In genomic region chr2:212831671-212832199, GRCh38 we compare ENCODE assay signal across 19 cellular contexts.
A peak's percentile ranks its signal among the peaks of the same experiment; 100 is the strongest.
DNase-seq lines count a peak whose midpoint lies in the region; ATAC-seq, FAIRE-seq and TF ChIP-seq lines count a peak whose summit lies in the region.
"Had no signal": no experiment of that assay in that cellular context is flagged by ENCODE, and none has a peak within 500 bp of the region (broad histone marks: within the 10 kb centered on the region; RNA-seq: fewer than 3 reads in every experiment).

No MANE protein-coding gene starts in this region.

- 100% methylated on average over 3 of the region's 50 CpGs for WGBS in right lobe of liver (ENCODE audit: insufficient coverage, low coverage, low lambda C conversion rate, missing lambda C conversion rate)
- whole genome bisulfite sequencing in HepG2 (ENCODE audit: low lambda C conversion rate): 81% methylated on average over 38 of the region's 50 CpGs
- WGBS in aorta, 2 donors: 78 to 85% methylated on average over 46 to 50 of the region's 50 CpGs
- 85 to 95% (median 90%) methylated on average over 45 to 50 of the region's 50 CpGs for WGBS in small intestine, 3 donors

- H3K27ac Mint-ChIP-seq in T-helper 2 cell treated with Interferon-gamma antibody and Interleukin-4, amounts not matched to agents 5 μg/mL and 100 μg/mL, for 36 hours: no peak overlapping the region

- CTCF ChIA-PET in HepG2 (lab: Yijun Ruan, JAX; ENCODE audit: low intra/inter-chr PET ratio, low total read pairs): no interaction called here

- no peaks in the 10 kb centered on the region for H3K27me3 ChIP-seq in right lobe of liver
- no peaks in the 10 kb centered on the region for H3K27me3 ChIP-seq in HepG2 (ENCODE audit: control insufficient read depth in 1 of 2, insufficient read depth in 2 of 2, low read length in 2 of 2)
- no peaks in the 10 kb centered on the region for H3K27me3 ChIP-seq in RWPE2 (ENCODE audit: insufficient read depth, poor library complexity, severe bottlenecking)
- no peaks in the 10 kb centered on the region for H3K27me3 ChIP-seq in osteoblast (ENCODE audit: insufficient read depth, low read length)
- H3K27me3 ChIP-seq in aorta (ENCODE audit: control insufficient read depth in 1 of 2, insufficient read depth in 2 of 2, low read length in 1 of 2): no peaks in the 10 kb centered on the region
- H3K27me3 ChIP-seq in small intestine (ENCODE audit: control insufficient read depth in 2 of 2, insufficient read depth in 2 of 2, low read length in 2 of 2): no peaks in the 10 kb centered on the region
- H3K27me3 ChIP-seq: SJSA1 had no signal

- H3K4me2 ChIP-seq in HepG2 (ENCODE audit: low read depth, low read length): no peak overlapping the region
- H3K4me2 ChIP-seq in osteoblast (ENCODE audit: insufficient read depth, low read length): no peak overlapping the region

- no peak for TF ChIP-seq POLR2A in right lobe of liver (IDR thresholded peaks at IDR 0.05)
- TF ChIP-seq POLR2A in HepG2 (IDR thresholded peaks at IDR 0.05; ENCODE audit: insufficient read depth in 1 of 2, low read depth in 2 of 2, low read length in 2 of 2): no peak

- ATAC-seq in right lobe of liver: peak in 1 of 4 donors; percentile 35
- ATAC-seq in HepG2: no peak; the same call in 2 of the 3 replicates
- no peak for ATAC-seq in RWPE2 (ENCODE audit: low read depth)
- ATAC-seq in aorta (ENCODE audit: low FRiP score): peak; percentile 19

- peaks cover 7% of the 10 kb centered on the region for H3K27me3 Mint-ChIP-seq in T-helper 2 cell treated with Interferon-gamma antibody and Interleukin-4, amounts not matched to agents 5 μg/mL and 100 μg/mL, for 36 hours (ENCODE audit: low read depth)

- H3K9me3 Mint-ChIP-seq in T-helper 2 cell treated with Interferon-gamma antibody and Interleukin-4, amounts not matched to agents 5 μg/mL and 100 μg/mL, for 36 hours: peaks cover 8% of the 10 kb centered on the region

- in situ Hi-C loops in HepG2 (cut with HindIII; ENCODE audit: extremely low pct_ligation_motif_present, low pct_unique_long_range_greater_than_20kb): no loop called here

- H3K4me3 Mint-ChIP-seq in T-helper 2 cell treated with Interferon-gamma antibody and Interleukin-4, amounts not matched to agents 5 μg/mL and 100 μg/mL, for 36 hours: no peak overlapping the region

- H2AFZ ChIP-seq in HepG2 (ENCODE audit: low read length): no peak overlapping the region
- no peak overlapping the region for H2AFZ ChIP-seq in osteoblast (ENCODE audit: low read length)

- no peaks in the 10 kb centered on the region for H3K79me2 ChIP-seq in HepG2 (ENCODE audit: insufficient read depth, low read length)
- no peaks in the 10 kb centered on the region for H3K79me2 ChIP-seq in osteoblast (ENCODE audit: insufficient read depth, low read length)

- H3K27ac ChIP-seq in right lobe of liver (no peak overlapping the region), HepG2 (ENCODE audit: extremely low read length, insufficient read depth, low read length) (no peak overlapping the region), RWPE2 (ENCODE audit: poor library complexity, severe bottlenecking) (no peak overlapping the region), osteoblast (ENCODE audit: low read depth, low read length) (no peak overlapping the region), aorta (ENCODE audit: low read depth in 1 of 2, low read length in 2 of 2) (no peak overlapping the region), small intestine (ENCODE audit: low read depth in 1 of 2, low read length in 1 of 2) (no peak overlapping the region)
- H3K27ac ChIP-seq: SJSA1 had no signal

- BruUV-seq in HepG2 (replicated peaks; lab: Mats Ljungman, UMichigan): no TSS peak

- H3K36me3 Mint-ChIP-seq in T-helper 2 cell treated with Interferon-gamma antibody and Interleukin-4, amounts not matched to agents 5 μg/mL and 100 μg/mL, for 36 hours (ENCODE audit: low read depth): no peaks in the 10 kb centered on the region

- FAIRE-seq in HepG2 (lab: Jason Lieb, UNC): no peak
- no peak for FAIRE-seq in RCC 7860 (lab: Jason Lieb, UNC)
- FAIRE-seq in small intestine (lab: Jason Lieb, UNC): no peak
- FAIRE-seq: H1 had no signal

- TF ChIP-seq CTCF in right lobe of liver (IDR thresholded peaks at IDR 0.05) (no peak), HepG2 (CRISPR knock-in tag; IDR thresholded peaks at IDR 0.05) (no peak), RWPE2 (IDR thresholded peaks at IDR 0.05; ENCODE audit: poor library complexity, severe bottlenecking) (no peak), osteoblast (IDR thresholded peaks at IDR 0.05; ENCODE audit: extremely low read depth, low read depth, low read length) (no peak)

- intact Hi-C loops in right lobe of liver (cut with DNase I): no loop called here
- intact Hi-C loops in HepG2 (cut with micrococcal nuclease; ENCODE audit: unreplicated experiment): no loop called here
- intact Hi-C loops in aorta (cut with DNase I): no loop called here

- H3K4me1 ChIP-seq in right lobe of liver (no peaks in the 10 kb centered on the region), HepG2 (ENCODE audit: insufficient read depth, low read length) (no peaks in the 10 kb centered on the region), RWPE2 (ENCODE audit: insufficient read depth, poor library complexity, severe bottlenecking) (no peaks in the 10 kb centered on the region), osteoblast (ENCODE audit: insufficient read depth, low read length) (no peaks in the 10 kb centered on the region), aorta (ENCODE audit: control insufficient read depth in 1 of 2, insufficient read depth in 2 of 2, low read length in 2 of 2) (no peaks in the 10 kb centered on the region), small intestine (ENCODE audit: control insufficient read depth in 2 of 2, insufficient read depth in 1 of 2, low read depth in 1 of 2, low read length in 1 of 2) (no peaks in the 10 kb centered on the region)
- H3K4me1 ChIP-seq: SJSA1 had no signal

- no peaks in the 10 kb centered on the region for H3K36me3 ChIP-seq in right lobe of liver
- no peaks in the 10 kb centered on the region for H3K36me3 ChIP-seq in HepG2 (replicated peaks in 1 of 2; ENCODE audit: control insufficient read depth in 1 of 2, insufficient read depth in 2 of 2, low read length in 2 of 2)
- H3K36me3 ChIP-seq in RWPE2 (ENCODE audit: low read depth): no peaks in the 10 kb centered on the region
- H3K36me3 ChIP-seq in osteoblast (ENCODE audit: insufficient read depth, low read length): no peaks in the 10 kb centered on the region
- H3K36me3 ChIP-seq in aorta (ENCODE audit: control insufficient read depth in 1 of 2, insufficient read depth in 2 of 2, low read length in 1 of 2): no peaks in the 10 kb centered on the region
- no peaks in the 10 kb centered on the region for H3K36me3 ChIP-seq in small intestine (ENCODE audit: control insufficient read depth in 2 of 2, insufficient read depth in 2 of 2, low read length in 2 of 2)
- H3K36me3 ChIP-seq: SJSA1 had no signal

- no peak for TF ChIP-seq RAD21 in HepG2 (CRISPR knock-in tag; IDR thresholded peaks at IDR 0.05)

- DNase-seq in right lobe of liver (peak in 2 of 3 donors; percentile 38 to 43), HepG2 (ENCODE audit: low spot score) (no peak), RWPE2 (ENCODE audit: low spot score) (peak; percentile 43), osteoblast (ENCODE audit: insufficient read length, low spot score, missing footprints) (peak; percentile 46), aorta (peak in 1 of 2 donors; percentile 68), RCC 7860 (ENCODE audit: low spot score) (no peak), small intestine (no peak)
- no peak for DNase-seq in T-helper 2 cell treated with Interferon-gamma antibody and Interleukin-4, amounts not matched to agents 5 μg/mL and 100 μg/mL, for 36 hours (ENCODE audit: low spot score)
- DNase-seq: COR-L47, DMS53, KG1, NCI-H1417 treated with DMSO at 0.1 percent for 48 hours, NCI-H1930, NCI-H446, NCI-H69, OCI-M1, RPMI8226 had no signal

- POLR2A ChIA-PET in HepG2 (lab: Yijun Ruan, JAX): no interaction called here

- H3K4me3 ChIP-seq in right lobe of liver (no peak overlapping the region), HepG2 (replicated peaks in 1 of 3; ENCODE audit: insufficient read depth in 1 of 3, low read depth in 2 of 3, low read length in 3 of 3) (no peak overlapping the region), RWPE2 (ENCODE audit: severe bottlenecking) (no peak overlapping the region), osteoblast (ENCODE audit: insufficient read depth, low read length) (no peak overlapping the region), aorta (ENCODE audit: low read length in 2 of 2) (no peak overlapping the region), small intestine (ENCODE audit: low read depth in 1 of 2, low read length in 2 of 2) (no peak overlapping the region)
- H3K4me3 ChIP-seq: SJSA1 had no signal

- no peak for TF ChIP-seq EP300 in HepG2 (IDR thresholded peaks at IDR 0.05; ENCODE audit: low read depth in 2 of 2, low read length in 2 of 2)
- TF ChIP-seq EP300 in HepG2 (CRISPR knock-in tag; IDR thresholded peaks at IDR 0.05; ENCODE audit: borderline replicate concordance): no peak

- no peak overlapping the region for H3K9ac ChIP-seq in HepG2 (ENCODE audit: insufficient read depth, low read depth, low read length)

- H4K20me1 ChIP-seq in HepG2 (ENCODE audit: insufficient read depth, low read length) (no peaks in the 10 kb centered on the region), osteoblast (ENCODE audit: insufficient read depth, low read length) (no peaks in the 10 kb centered on the region)

- H3K9me3 ChIP-seq in right lobe of liver (no peaks in the 10 kb centered on the region), HepG2 (ENCODE audit: low read length) (peaks cover 72% of the 10 kb centered on the region), RWPE2 (ENCODE audit: severe bottlenecking) (no peaks in the 10 kb centered on the region), osteoblast (ENCODE audit: low read depth, low read length) (no peaks in the 10 kb centered on the region), aorta (ENCODE audit: control insufficient read depth, low read length) (peaks cover 4% of the 10 kb centered on the region), small intestine (ENCODE audit: control insufficient read depth, low read depth) (peaks cover 6% of the 10 kb centered on the region)

- H3K4me1 Mint-ChIP-seq in T-helper 2 cell treated with Interferon-gamma antibody and Interleukin-4, amounts not matched to agents 5 μg/mL and 100 μg/mL, for 36 hours (ENCODE audit: low read depth): no peaks in the 10 kb centered on the region

TF ChIP-seq in HepG2, 621 proteins besides CTCF, POLR2A, EP300 and RAD21 (continues in another document):
- TF ChIP-seq PHF20 (CRISPR knock-in tag; IDR thresholded peaks at IDR 0.05): no peak
- no peak for TF ChIP-seq GMEB1 (CRISPR knock-in tag; IDR thresholded peaks at IDR 0.05; ENCODE audit: borderline replicate concordance)

Comparison
In these comparisons a context has a peak if more than half of its experiments do, and no peak if none do; other contexts are left out.
1. DNase-seq: peak in right lobe of liver (2 of 3), RWPE2 (single experiment) and osteoblast (single experiment); none in HepG2 (single experiment), RCC 7860 (single experiment), small intestine (single experiment) and T-helper 2 cell treated with Interferon-gamma antibody and Interleukin-4, amounts not matched to agents 5 μg/mL and 100 μg/mL, for 36 hours (single experiment).